Comparison of ENCODE assay signal across 19 cellular contexts in the genomic region with DNA sequence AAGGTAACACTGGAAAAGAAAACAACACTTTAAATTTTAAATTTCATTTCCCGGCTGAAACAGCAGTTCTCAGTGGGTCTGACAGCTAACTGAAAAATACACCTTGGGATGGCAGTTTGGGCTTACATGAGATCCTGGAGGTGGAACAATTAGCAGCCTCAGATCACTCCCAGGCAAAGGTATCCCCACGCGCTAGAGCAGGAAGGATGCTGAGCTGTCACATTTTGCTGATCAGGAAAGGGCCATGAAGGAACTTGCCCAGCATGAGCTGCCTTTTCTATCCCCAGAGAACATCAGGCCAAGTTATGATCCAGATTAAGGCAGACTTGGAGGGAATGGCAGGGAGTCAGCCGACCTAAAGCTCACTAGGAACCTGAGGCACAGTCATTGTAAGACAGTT.
"Had no signal": no experiment of that assay in that cellular context is flagged by ENCODE, and none has a peak within 500 bp of the region (broad histone marks: within the 10 kb centered on the region; RNA-seq: fewer than 3 reads in every experiment).

No MANE protein-coding gene starts in this region.

- H3K4me3 Mint-ChIP-seq: activated CD4-positive, alpha-beta memory T cell treated with anti-CD3 and anti-CD28 coated beads, Interleukin-2, amount 10 ng/mL, durations not matched to agents 7 days and 5 days; activated CD8-positive, alpha-beta memory T cell treated with anti-CD3 and anti-CD28 coated beads, Interleukin-2, amount 10 ng/mL, durations not matched to agents 7 days and 5 days; activated naive CD4-positive, alpha-beta T cell treated with anti-CD3 and anti-CD28 coated beads, Interleukin-2, amount 10 ng/mL, durations not matched to agents 7 days and 5 days; stimulated activated naive CD8-positive, alpha-beta T cell treated with anti-CD3 and anti-CD28 coated beads, Interleukin-15, amount 100 ng/mL, for 72 hours had no signal

- H3K36me3 ChIP-seq: SJSA1, suprapubic skin had no signal

- H3K4me3 ChIP-seq: SJSA1, suprapubic skin had no signal

- ATAC-seq: activated CD8-positive, alpha-beta memory T cell treated with anti-CD3 and anti-CD28 coated beads, Interleukin-2, amount 10 ng/mL, durations not matched to agents 7 days and 5 days; left lobe of liver; stimulated activated naive CD8-positive, alpha-beta T cell treated with anti-CD3 and anti-CD28 coated beads, Interleukin-15, amount 100 ng/mL, for 72 hours had no signal

- H3K27me3 Mint-ChIP-seq: activated CD4-positive, alpha-beta memory T cell treated with anti-CD3 and anti-CD28 coated beads, Interleukin-2, amount 10 ng/mL, durations not matched to agents 7 days and 5 days; activated CD8-positive, alpha-beta memory T cell treated with anti-CD3 and anti-CD28 coated beads, Interleukin-2, amount 10 ng/mL, durations not matched to agents 7 days and 5 days; activated naive CD4-positive, alpha-beta T cell treated with anti-CD3 and anti-CD28 coated beads, Interleukin-2, amount 10 ng/mL, durations not matched to agents 7 days and 5 days; progenitor cell of endocrine pancreas; stimulated activated naive CD8-positive, alpha-beta T cell treated with anti-CD3 and anti-CD28 coated beads, Interleukin-15, amount 100 ng/mL, for 72 hours had no signal

- H3K27ac Mint-ChIP-seq: activated CD4-positive, alpha-beta memory T cell treated with anti-CD3 and anti-CD28 coated beads, Interleukin-2, amount 10 ng/mL, durations not matched to agents 7 days and 5 days; activated CD8-positive, alpha-beta memory T cell treated with anti-CD3 and anti-CD28 coated beads, Interleukin-2, amount 10 ng/mL, durations not matched to agents 7 days and 5 days; activated naive CD4-positive, alpha-beta T cell treated with anti-CD3 and anti-CD28 coated beads, Interleukin-2, amount 10 ng/mL, durations not matched to agents 7 days and 5 days; progenitor cell of endocrine pancreas had no signal

- H3K27ac ChIP-seq: SJSA1, suprapubic skin had no signal

- DNase-seq: activated CD4-positive, alpha-beta memory T cell treated with anti-CD3 and anti-CD28 coated beads, Interleukin-2, amount 10 ng/mL, durations not matched to agents 7 days and 5 days; activated CD4-positive, alpha-beta T cell treated with anti-CD3 and anti-CD28 coated beads for 4 hours; activated CD8-positive, alpha-beta memory T cell treated with anti-CD3 and anti-CD28 coated beads, Interleukin-2, amount 10 ng/mL, durations not matched to agents 7 days and 5 days; activated naive CD4-positive, alpha-beta T cell treated with anti-CD3 and anti-CD28 coated beads, Interleukin-2, amount 10 ng/mL, durations not matched to agents 7 days and 5 days; activated T-cell treated with anti-CD3 and anti-CD28 coated beads, Interleukin-2, amount 50 U/mL, for 1 hour; aorta; cerebellar nuclear complex; cortex of kidney; effector CD8-positive, alpha-beta T cell; foreskin melanocyte; kidney; stimulated activated CD4-positive, alpha-beta T cell treated with anti-CD3 and anti-CD28 coated beads, Interleukin-12 subunit alpha, Interleukin-12 subunit beta, amount 100 ng/mL, for 4 hours; stimulated activated CD4-positive, alpha-beta T cell treated with anti-CD3 and anti-CD28 coated beads, Interleukin-1b, Interleukin-23, amount 100 ng/mL, for 48 hours; stimulated activated naive CD8-positive, alpha-beta T cell treated with anti-CD3 and anti-CD28 coated beads, Interleukin-15, amount 100 ng/mL, for 72 hours; T-helper 2 cell had no signal

- H3K27me3 ChIP-seq: SJSA1, suprapubic skin had no signal
